Comparison of ENCODE assay signal across 29 cellular contexts in genomic region chr6:56845027-56845426, GRCh38.
A peak's percentile ranks its signal among the peaks of the same experiment; 100 is the strongest.
DNase-seq lines count a peak whose midpoint lies in the region; ATAC-seq, FAIRE-seq and TF ChIP-seq lines count a peak whose summit lies in the region.
"Had no signal": no experiment of that assay in that cellular context is flagged by ENCODE, and none has a peak within 500 bp of the region (broad histone marks: within the 10 kb centered on the region; RNA-seq: fewer than 3 reads in every experiment).

No MANE protein-coding gene starts in this region.

- H3K4me1 ChIP-seq in esophagus muscularis mucosa (peaks cover 4 to 39% (median 29%) of the 10 kb centered on the region in 4 donors), vagina (peaks cover 10% of the 10 kb centered on the region)

- no peaks in the 10 kb centered on the region for H3K36me3 ChIP-seq in esophagus muscularis mucosa
- no peaks in the 10 kb centered on the region for H3K36me3 ChIP-seq in vagina
- H3K36me3 ChIP-seq: right lobe of liver, stomach, upper lobe of left lung had no signal

- no peaks in the 10 kb centered on the region for H3K9me3 Mint-ChIP-seq in activated CD4-positive, alpha-beta T cell treated with anti-CD3 and anti-CD28 coated beads, Interleukin-2, amount 10 ng/mL, durations not matched to agents 24 days and 14 days
- H3K9me3 Mint-ChIP-seq in osteocyte (ENCODE audit: unreplicated experiment), result no peaks in the 10 kb centered on the region
- H3K9me3 Mint-ChIP-seq: activated naive CD4-positive, alpha-beta T cell treated with anti-CD3 and anti-CD28 coated beads, Interleukin-2, amount 10 ng/mL, durations not matched to agents 7 days and 5 days; activated T-cell treated with anti-CD3 and anti-CD28 coated beads, Interleukin-2, amount 50 U/mL, for 72 hours had no signal

- H3K4me3 Mint-ChIP-seq in activated CD4-positive, alpha-beta T cell treated with anti-CD3 and anti-CD28 coated beads, Interleukin-2, amount 10 ng/mL, durations not matched to agents 24 days and 14 days, result peak overlapping the region; percentile 10
- no peak overlapping the region for H3K4me3 Mint-ChIP-seq in osteocyte (ENCODE audit: unreplicated experiment)

- no peak for ATAC-seq in sciatic nerve
- ATAC-seq: naive thymus-derived CD8-positive, alpha-beta T cell; T-helper 17 cell had no signal

- no peak for FAIRE-seq in H54 (lab: Jason Lieb, UNC)
- FAIRE-seq: A549, H1, RCC 7860 had no signal

- H3K9me3 ChIP-seq in esophagus muscularis mucosa (no peaks in the 10 kb centered on the region), vagina (no peaks in the 10 kb centered on the region)
- H3K9me3 ChIP-seq: A549, right lobe of liver, SJSA1, stomach, upper lobe of left lung had no signal

- no peak for TF ChIP-seq POLR2A in esophagus muscularis mucosa (IDR thresholded peaks at IDR 0.05; ENCODE audit: low read depth)
- no peak for TF ChIP-seq POLR2A in vagina (IDR thresholded peaks at IDR 0.05)
- no peak for TF ChIP-seq POLR2A in H54 (IDR thresholded peaks at IDR 0.05; ENCODE audit: low read depth, low read length)

- peaks cover 45% of the 10 kb centered on the region for H3K27me3 Mint-ChIP-seq in activated CD4-positive, alpha-beta T cell treated with anti-CD3 and anti-CD28 coated beads, Interleukin-2, amount 10 ng/mL, durations not matched to agents 24 days and 14 days
- H3K27me3 Mint-ChIP-seq in osteocyte (ENCODE audit: unreplicated experiment), result no peaks in the 10 kb centered on the region

- H3K4me1 Mint-ChIP-seq in activated CD4-positive, alpha-beta T cell treated with anti-CD3 and anti-CD28 coated beads, Interleukin-2, amount 10 ng/mL, durations not matched to agents 24 days and 14 days, result peaks cover 9% of the 10 kb centered on the region
- peaks cover 36% of the 10 kb centered on the region for H3K4me1 Mint-ChIP-seq in osteocyte (ENCODE audit: unreplicated experiment)

- no peak for TF ChIP-seq CTCF in esophagus muscularis mucosa (IDR thresholded peaks at IDR 0.05)
- TF ChIP-seq CTCF in osteocyte (IDR thresholded peaks at IDR 0.05), result no peak
- TF ChIP-seq CTCF in vagina (IDR thresholded peaks at IDR 0.05), result no peak

- no peak for TF ChIP-seq EP300 in esophagus muscularis mucosa (IDR thresholded peaks at IDR 0.05)

- WGBS in esophagus muscularis mucosa, result 86% methylated on average over 3 of the region's 3 CpGs

- intact Hi-C loops in activated CD4-positive, alpha-beta T cell treated with anti-CD3 and anti-CD28 coated beads, Interleukin-2, amount 10 ng/mL, durations not matched to agents 24 days and 14 days (cut with micrococcal nuclease), result loop anchor here (2.0 kb wide), 1 partner anchor 472 kb away; the partner anchor contains the start of gene PRIM2
- intact Hi-C loops in esophagus muscularis mucosa (cut with DNase I) (loop anchor here (10.0 kb wide), 1 partner anchor 490 kb away; no protein-coding TSS in a partner anchor), vagina (cut with DNase I) (no loop called here), sciatic nerve (cut with DNase I) (loop anchor here (10.0 kb wide), 1 partner anchor 210 kb away; no protein-coding TSS in a partner anchor)

- peak overlapping the region; percentile 45 for H3K27ac Mint-ChIP-seq in activated CD4-positive, alpha-beta T cell treated with anti-CD3 and anti-CD28 coated beads, Interleukin-2, amount 10 ng/mL, durations not matched to agents 24 days and 14 days
- H3K27ac Mint-ChIP-seq in osteocyte (ENCODE audit: unreplicated experiment), result peak overlapping the region; percentile 79
- H3K27ac Mint-ChIP-seq: activated naive CD4-positive, alpha-beta T cell treated with anti-CD3 and anti-CD28 coated beads, Interleukin-2, amount 10 ng/mL, durations not matched to agents 7 days and 5 days; activated T-cell treated with anti-CD3 and anti-CD28 coated beads, Interleukin-2, amount 50 U/mL, for 72 hours; CD8-positive, alpha-beta memory T cell; naive thymus-derived CD8-positive, alpha-beta T cell; T-helper 17 cell had no signal

- H3K36me3 Mint-ChIP-seq in activated CD4-positive, alpha-beta T cell treated with anti-CD3 and anti-CD28 coated beads, Interleukin-2, amount 10 ng/mL, durations not matched to agents 24 days and 14 days (ENCODE audit: low read depth), result no peaks in the 10 kb centered on the region
- H3K36me3 Mint-ChIP-seq in osteocyte (ENCODE audit: unreplicated experiment), result peaks cover 6% of the 10 kb centered on the region
- H3K36me3 Mint-ChIP-seq: activated naive CD4-positive, alpha-beta T cell treated with anti-CD3 and anti-CD28 coated beads, Interleukin-2, amount 10 ng/mL, durations not matched to agents 7 days and 5 days; CD8-positive, alpha-beta memory T cell; naive thymus-derived CD8-positive, alpha-beta T cell had no signal

- H3K27me3 ChIP-seq in esophagus muscularis mucosa (no peaks in the 10 kb centered on the region), vagina (no peaks in the 10 kb centered on the region)
- H3K27me3 ChIP-seq: SJSA1 had no signal

- DNase-seq in activated CD4-positive, alpha-beta T cell treated with anti-CD3 and anti-CD28 coated beads, Interleukin-2, amount 10 ng/mL, durations not matched to agents 24 days and 14 days, result no peak
- no peak for DNase-seq in activated CD4-positive, alpha-beta T cell treated with anti-CD3 and anti-CD28 coated beads, Interleukin-2, amount 50 U/mL, for 1 hour
- DNase-seq in esophagus muscularis mucosa (ENCODE audit: extremely low spot score) (no peak), osteocyte (ENCODE audit: extremely low spot score, unreplicated experiment) (no peak), vagina (ENCODE audit: extremely low spot score in 2 of 2) (no peak), sciatic nerve (ENCODE audit: low spot score) (no peak), H54 (ENCODE audit: insufficient read length, low spot score) (no peak), cerebellar nuclear complex (lab: John Stamatoyannopoulos, UW) (no peak)
- DNase-seq: activated CD4-positive, alpha-beta T cell treated with anti-CD3 and anti-CD28 coated beads for 4 hours; activated naive CD4-positive, alpha-beta T cell treated with anti-CD3 and anti-CD28 coated beads, Interleukin-2, amount 10 ng/mL, durations not matched to agents 7 days and 5 days; activated T-cell treated with anti-CD3 and anti-CD28 coated beads, Interleukin-2, amount 50 U/mL, for 72 hours; amygdala; CD8-positive, alpha-beta memory T cell; head of caudate nucleus; KBM-7; naive thymus-derived CD8-positive, alpha-beta T cell; NCI-H1436; NCI-H2107; NCI-H524; right lobe of liver; stimulated activated CD8-positive, alpha-beta memory T cell treated with anti-CD3 and anti-CD28 coated beads, Interleukin-4, amount 100 ng/mL, for 48 hours; stomach; T-helper 17 cell; upper lobe of left lung had no signal

- H3K27ac ChIP-seq in esophagus muscularis mucosa (replicated peaks in 1 of 4), result peak overlapping the region; percentile 92 to 96 (median 94)
- H3K27ac ChIP-seq in vagina, result peak overlapping the region; percentile 94
- H3K27ac ChIP-seq: parathyroid adenoma, right lobe of liver, SJSA1 had no signal

- H3K4me3 ChIP-seq in esophagus muscularis mucosa (no peak overlapping the region), vagina (no peak overlapping the region)
- H3K4me3 ChIP-seq: A549, right lobe of liver, SJSA1 had no signal
